In genomic region chr19:47231215-47232054, GRCh38 we compare ENCODE assay signal across 8 cellular contexts.
DNase-seq lines count a peak whose midpoint lies in the region; ATAC-seq and TF ChIP-seq lines count a peak whose summit lies in the region.

No MANE protein-coding gene starts in this region.

- no peak for DNase-seq in GM12864 (ENCODE audit: low read depth)
- no peak for DNase-seq in NT2/D1 (ENCODE audit: low read depth, low spot score)
- peak; percentile 86 for DNase-seq in activated T-cell treated with anti-CD3 and anti-CD28 coated beads for 48 hours (ENCODE audit: low read depth)
- DNase-seq in erythroblast (lab: John Stamatoyannopoulos, UW) = peak; percentile 93 to 97
- DNase-seq in stimulated activated CD8-positive, alpha-beta memory T cell treated with anti-CD3 and anti-CD28 coated beads, Interleukin-4, amount 100 ng/mL, for 24 hours (ENCODE audit: low read depth) = peak; percentile 85
- no peak for DNase-seq in OCI-M2 (lab: John Stamatoyannopoulos, UW; ENCODE audit: unreplicated experiment)

- H3K36me3 ChIP-seq in NT2/D1 (ENCODE audit: insufficient read depth, insufficient read length, low read length) = no peaks in the 10 kb centered on the region
- no peaks in the 10 kb centered on the region for H3K36me3 ChIP-seq in mucosa of rectum (ENCODE audit: control insufficient read depth in 2 of 2, insufficient read depth in 2 of 2, low read length in 2 of 2)

- H3K4me3 ChIP-seq in GM12864 (ENCODE audit: low read depth, low read length) (peak overlapping the region; percentile 47), NT2/D1 (ENCODE audit: insufficient read length, low read depth) (peak overlapping the region; percentile 58), mucosa of rectum (ENCODE audit: low read length in 2 of 2) (peak overlapping the region; percentile 78 to 91)

- H3K27ac ChIP-seq in mucosa of rectum (ENCODE audit: low read depth in 2 of 2, low read length in 2 of 2) = peak overlapping the region; percentile 92 to 99

- TF ChIP-seq POLR2A in erythroblast (IDR thresholded peaks at IDR 0.05; ENCODE audit: low read length) = peak; percentile 87

- H3K9me3 ChIP-seq in NT2/D1 (ENCODE audit: insufficient read depth, low read length) (no peaks in the 10 kb centered on the region), mucosa of rectum (ENCODE audit: control insufficient read depth in 2 of 2, low read length in 2 of 2) (no peaks in the 10 kb centered on the region)

- H3K9ac ChIP-seq in NT2/D1 (ENCODE audit: insufficient read length, low read depth) (peak overlapping the region; percentile 86), mucosa of rectum (ENCODE audit: low read depth in 1 of 2, low read length in 2 of 2) (peak overlapping the region; percentile 85 to 96)

- H3K27me3 ChIP-seq in NT2/D1 (ENCODE audit: insufficient read depth, insufficient read length) (peaks cover 18% of the 10 kb centered on the region), mucosa of rectum (ENCODE audit: control insufficient read depth in 2 of 2, insufficient read depth in 2 of 2, low read length in 2 of 2) (no peaks in the 10 kb centered on the region)

- peaks cover 13% of the 10 kb centered on the region for H3K4me1 ChIP-seq in NT2/D1 (ENCODE audit: insufficient read depth, insufficient read length)
- H3K4me1 ChIP-seq in mucosa of rectum (ENCODE audit: control insufficient read depth in 2 of 2, insufficient read depth in 2 of 2, low read length in 2 of 2) = peaks cover 46 to 47% of the 10 kb centered on the region in 2 donors

- no peak for TF ChIP-seq CTCF in GM12864 (IDR thresholded peaks at IDR 0.05; ENCODE audit: low read depth, low read length, missing control alignments)

- ATAC-seq in HG02840 (IDR thresholded peaks at IDR 0.05; ENCODE audit: low FRiP score, unreplicated experiment) = peak; percentile 34

Comparison
In these comparisons a context has a peak if more than half of its experiments do, and no peak if none do; other contexts are left out.
1. DNase-seq: peak in activated T-cell treated with anti-CD3 and anti-CD28 coated beads for 48 hours (single experiment), erythroblast (2 of 2) and stimulated activated CD8-positive, alpha-beta memory T cell treated with anti-CD3 and anti-CD28 coated beads, Interleukin-4, amount 100 ng/mL, for 24 hours (single experiment); none in GM12864 (single experiment), NT2/D1 (single experiment) and OCI-M2 (single experiment).
2. Peak in every context shown above with its lines, with median percentiles within 50 percentile points of each other: H3K4me3 ChIP-seq.